ENCODE assay signal across 22 cellular contexts in genomic region chr3:129632977-129633376, GRCh38. TPM values are rescaled to one million over a fixed set of nuclear protein-coding genes. Genes with fewer than 3 reads are reported as not detected.
DNase-seq lines count a peak whose midpoint lies in the region; ATAC-seq, FAIRE-seq and TF ChIP-seq lines count a peak whose summit lies in the region.
"Had no signal": no experiment of that assay in that cellular context is flagged by ENCODE, and none has a peak within 500 bp of the region (broad histone marks: within the 10 kb centered on the region; RNA-seq: fewer than 3 reads in every experiment).

No MANE protein-coding gene starts in this region.

- H2BK12ac ChIP-seq in H1 (ENCODE audit: low read depth, low read length): no peak overlapping the region
- peak overlapping the region; percentile 30 for H2BK12ac ChIP-seq in trophoblast cell (ENCODE audit: low read length)

- H3K27ac Mint-ChIP-seq in stimulated activated effector memory CD8-positive, alpha-beta T cell treated with anti-CD3 and anti-CD28 coated beads, Interleukin-12 subunit alpha, Interleukin-12 subunit beta, amount 100 ng/mL, for 72 hours: no peak overlapping the region
- H3K27ac Mint-ChIP-seq: CD4-positive, alpha-beta T cell; GM23338 had no signal

- H3K79me2 ChIP-seq in H1 (ENCODE audit: control insufficient read depth in 1 of 2, insufficient read depth in 2 of 2, low read length in 2 of 2): no peaks in the 10 kb centered on the region
- peaks cover 4% of the 10 kb centered on the region for H3K79me2 ChIP-seq in trophoblast cell (ENCODE audit: control insufficient read depth, insufficient read depth, low read length, poor library complexity)

- no peak overlapping the region for H4K12ac ChIP-seq in trophoblast cell (ENCODE audit: low read depth, low read length)

- peaks cover 13% of the 10 kb centered on the region for H3K4me1 Mint-ChIP-seq in stimulated activated effector memory CD8-positive, alpha-beta T cell treated with anti-CD3 and anti-CD28 coated beads, Interleukin-12 subunit alpha, Interleukin-12 subunit beta, amount 100 ng/mL, for 72 hours

- no peak for ATAC-seq in HG03108 (IDR thresholded peaks at IDR 0.05; ENCODE audit: unreplicated experiment)
- ATAC-seq in stimulated activated effector memory CD8-positive, alpha-beta T cell treated with anti-CD3 and anti-CD28 coated beads, Interleukin-12 subunit alpha, Interleukin-12 subunit beta, amount 100 ng/mL, for 72 hours: no peak
- no peak for ATAC-seq in GM21360 (IDR thresholded peaks at IDR 0.05; ENCODE audit: unreplicated experiment)

- WGBS in H1 (ENCODE audit: extremely low coverage in 1 of 2, insufficient coverage in 1 of 2, insufficient read length in 1 of 2, insufficient replicate concordance in 2 of 2, low coverage in 1 of 2, low lambda C conversion rate in 2 of 2, missing lambda C conversion rate in 1 of 2), 2 experiments: 92% methylated on average over 10 of the region's 10 CpGs; no CpG with 5 or more reads in 1 of the 2 experiments
- WGBS in trophoblast cell (ENCODE audit: extremely low coverage, insufficient coverage, insufficient read length): no CpG with 5 or more reads among the region's 10 CpGs

- H3K9me3 Mint-ChIP-seq in stimulated activated effector memory CD8-positive, alpha-beta T cell treated with anti-CD3 and anti-CD28 coated beads, Interleukin-12 subunit alpha, Interleukin-12 subunit beta, amount 100 ng/mL, for 72 hours: no peaks in the 10 kb centered on the region
- H3K9me3 Mint-ChIP-seq: CD4-positive, alpha-beta T cell had no signal

- no peak for FAIRE-seq in H1 (lab: Jason Lieb, UNC)
- no peak for FAIRE-seq in kidney (lab: Jason Lieb, UNC)
- FAIRE-seq: A549, G401.6, GM12892, H54 had no signal

- no peak overlapping the region for H2BK20ac ChIP-seq in H1 (ENCODE audit: low read length)

- H3K9ac ChIP-seq in H1 (replicated peaks in 1 of 4; ENCODE audit: extremely low read depth in 1 of 4, low read depth in 3 of 4, low read length in 3 of 4) (no peak overlapping the region), kidney (ENCODE audit: low read length in 2 of 2) (no peak overlapping the region), trophoblast cell (ENCODE audit: low read length) (no peak overlapping the region)
- H3K9ac ChIP-seq: BLaER1 treated with 17β-estradiol and CSF1 and Interleukin-3, amounts not matched to agents 10 nM and 100 nM had no signal

- intact Hi-C loops in kidney (cut with DNase I): no loop called here

- POLR2A ChIA-PET in H1 (lab: Charles Lee; ENCODE audit: partially characterized antibody): interaction anchor here (0.8 kb wide), 1 partner anchor 9 kb away, joined by 3 read pairs; no protein-coding TSS in a partner anchor

- no peak for TF ChIP-seq CTCF in H1 (IDR thresholded peaks at IDR 0.05; ENCODE audit: control extremely low read depth in 1 of 3, insufficient read depth in 1 of 3, low read depth in 1 of 3, low read length in 3 of 3)
- no peak for TF ChIP-seq CTCF in kidney (IDR thresholded peaks at IDR 0.05; ENCODE audit: borderline replicate concordance, extremely low read depth, insufficient read depth)

- H3K14ac ChIP-seq in H1 (ENCODE audit: insufficient read length): no peak overlapping the region
- H3K14ac ChIP-seq in trophoblast cell (ENCODE audit: low read length): peak overlapping the region; percentile 64

- H2AK5ac ChIP-seq in H1 (ENCODE audit: low read depth, low read length) (no peak overlapping the region), trophoblast cell (ENCODE audit: low read length) (peak overlapping the region; percentile 66)

- H3K18ac ChIP-seq in H1 (ENCODE audit: extremely low read depth, low read length) (no peak overlapping the region), trophoblast cell (ENCODE audit: low read length) (peak overlapping the region; percentile 74)

- H2BK5ac ChIP-seq in H1 (ENCODE audit: low read depth, low read length) (no peak overlapping the region), trophoblast cell (ENCODE audit: low read depth, low read length, poor library complexity) (no peak overlapping the region)

- no peak for TF ChIP-seq POLR2A in H1 (IDR thresholded peaks at IDR 0.05; ENCODE audit: control extremely low read depth in 1 of 2, low read depth in 2 of 2, low read length in 2 of 2)

- H3K27me3 ChIP-seq in H1 (replicated peaks in 1 of 4; ENCODE audit: control insufficient read depth in 3 of 4, extremely low read depth in 1 of 4, insufficient read depth in 3 of 4, low read length in 3 of 4): no peaks in the 10 kb centered on the region
- no peaks in the 10 kb centered on the region for H3K27me3 ChIP-seq in trophoblast cell (ENCODE audit: insufficient read depth, low read length)
- H3K27me3 ChIP-seq: BE2C; BLaER1 treated with 17β-estradiol and CSF1 and Interleukin-3, amounts not matched to agents 10 nM and 100 nM had no signal

- no peaks in the 10 kb centered on the region for H3K79me1 ChIP-seq in H1 (ENCODE audit: low read depth, low read length)
- peaks cover 6% of the 10 kb centered on the region for H3K79me1 ChIP-seq in trophoblast cell (ENCODE audit: low read length)

- H3K4me3 Mint-ChIP-seq in stimulated activated effector memory CD8-positive, alpha-beta T cell treated with anti-CD3 and anti-CD28 coated beads, Interleukin-12 subunit alpha, Interleukin-12 subunit beta, amount 100 ng/mL, for 72 hours: no peak overlapping the region
- H3K4me3 Mint-ChIP-seq: CD14-positive monocyte; CD4-positive, alpha-beta T cell; GM23338 had no signal

- CTCF ChIA-PET in H1 (lab: Charles Lee; ENCODE audit: partially characterized antibody): interaction anchor here (0.8 to 10.7 kb wide), 9 partner anchors 12 to 305 kb away, joined by 3 to 149 read pairs (median 4); no protein-coding TSS in a partner anchor

- H3K23me2 ChIP-seq in H1 (ENCODE audit: low read depth, low read length): no peaks in the 10 kb centered on the region

- H3K56ac ChIP-seq in H1 (replicated peaks; ENCODE audit: insufficient read length, low read depth, low read length): no peak overlapping the region

- H3K36me3 ChIP-seq in H1 (ENCODE audit: control insufficient read depth in 2 of 4, insufficient read depth in 4 of 4, low read length in 3 of 4): no peaks in the 10 kb centered on the region
- H3K36me3 ChIP-seq in kidney (ENCODE audit: control insufficient read depth in 1 of 2, insufficient read depth in 2 of 2, low read length in 2 of 2): no peaks in the 10 kb centered on the region
- H3K36me3 ChIP-seq in trophoblast cell (ENCODE audit: control insufficient read depth in 1 of 2, insufficient read depth in 2 of 2, low read length in 2 of 2): peaks cover 0 to 2% of the 10 kb centered on the region in 2 experiments
- H3K36me3 ChIP-seq: BE2C had no signal

- 0 out of 2 replicates have a peak overlapping the region, but pooled peaks have one; percentile 72 for H2BK15ac ChIP-seq in H1 (ENCODE audit: low read length)

- H4K8ac ChIP-seq in H1 (ENCODE audit: extremely low read depth, insufficient read depth, low read length): no peak overlapping the region
- H4K8ac ChIP-seq in trophoblast cell (ENCODE audit: low read depth, low read length): peak overlapping the region; percentile 25

- H3K23ac ChIP-seq in H1 (ENCODE audit: insufficient read length): no peak overlapping the region
- H3K23ac ChIP-seq in trophoblast cell (ENCODE audit: low read length): no peak overlapping the region

- H4K91ac ChIP-seq in H1 (replicated peaks; ENCODE audit: insufficient read length, low read length) (no peak overlapping the region), trophoblast cell (ENCODE audit: low read depth, low read length) (peak overlapping the region; percentile 69)

- H3K4ac ChIP-seq in H1 (replicated peaks; ENCODE audit: insufficient read length, low read depth, low read length) (no peak overlapping the region), trophoblast cell (ENCODE audit: low read depth, low read length) (no peak overlapping the region)

- H2AFZ ChIP-seq in H1 (ENCODE audit: low read length) (no peak overlapping the region), trophoblast cell (ENCODE audit: insufficient read depth, low read length, poor library complexity) (no peak overlapping the region)
- H2AFZ ChIP-seq: GM23338 had no signal

- H3K4me2 ChIP-seq in H1 (ENCODE audit: insufficient read depth in 1 of 2, low read depth in 2 of 2, low read length in 2 of 2) (no peak overlapping the region), trophoblast cell (ENCODE audit: low read length) (no peak overlapping the region)
- H3K4me2 ChIP-seq: A549; BLaER1 treated with 17β-estradiol and CSF1 and Interleukin-3, amounts not matched to agents 10 nM and 100 nM; GM23338 had no signal

- H3K27ac ChIP-seq in H1 (ENCODE audit: low read depth, low read length): no peak overlapping the region
- no peak overlapping the region for H3K27ac ChIP-seq in kidney (ENCODE audit: low read depth in 2 of 2, low read length in 2 of 2)
- H3K27ac ChIP-seq in trophoblast cell (ENCODE audit: low read depth, low read length): no peak overlapping the region
- H3K27ac ChIP-seq: 22Rv1; BLaER1 treated with 17β-estradiol and CSF1 and Interleukin-3, amounts not matched to agents 10 nM and 100 nM had no signal

- DNase-seq in 8988T: peak; percentile 8
- DNase-seq in H1 (ENCODE audit: low read depth in 1 of 2, low spot score in 2 of 2): no peak
- peak; percentile 60 for DNase-seq in kidney
- DNase-seq in trophoblast cell: no peak
- no peak for DNase-seq in stimulated activated effector memory CD8-positive, alpha-beta T cell treated with anti-CD3 and anti-CD28 coated beads, Interleukin-12 subunit alpha, Interleukin-12 subunit beta, amount 100 ng/mL, for 72 hours (ENCODE audit: low spot score in 2 of 2)
- DNase-seq in NCI-H2029 (lab: John Stamatoyannopoulos, UW): no peak
- DNase-seq: ACHN; AML-193; BE2C; CD4-positive, alpha-beta T cell; CD8-positive, alpha-beta memory T cell; HCEC 1CT had no signal

- H3K4me3 ChIP-seq in H1 (ENCODE audit: extremely low read depth in 1 of 4, insufficient read depth in 2 of 4, low read depth in 3 of 4, low read length in 4 of 4) (no peak overlapping the region), kidney (ENCODE audit: low read length in 2 of 2) (no peak overlapping the region), trophoblast cell (ENCODE audit: low read depth, low read length) (no peak overlapping the region)
- H3K4me3 ChIP-seq: A549; BLaER1 treated with 17β-estradiol and CSF1 and Interleukin-3, amounts not matched to agents 10 nM and 100 nM; GM23338 had no signal

- no peak for TF ChIP-seq RAD21 in H1 (IDR thresholded peaks at IDR 0.05 in 1 of 2, conservative IDR thresholded peaks at IDR 0.05 in 1 of 2; ENCODE audit: low read depth in 2 of 2, low read length in 2 of 2)

- TF ChIP-seq EP300 in H1 (IDR thresholded peaks at IDR 0.05; ENCODE audit: borderline replicate concordance in 1 of 2, low read depth in 2 of 2, low read length in 2 of 2): no peak

- no peak overlapping the region for H4K5ac ChIP-seq in H1 (ENCODE audit: insufficient read length, low read depth, low read length)

- H3K9me3 ChIP-seq in H1 (ENCODE audit: insufficient read depth in 2 of 2, low read depth in 1 of 2, low read length in 1 of 2): no peaks in the 10 kb centered on the region; a peak in 1 of 4 replicates
- peaks cover 0 to 7% of the 10 kb centered on the region in 2 donors for H3K9me3 ChIP-seq in kidney (ENCODE audit: control insufficient read depth in 1 of 2, low read length in 2 of 2)
- peaks cover 3% of the 10 kb centered on the region for H3K9me3 ChIP-seq in trophoblast cell (ENCODE audit: insufficient read depth, low read depth, low read length)
- H3K9me3 ChIP-seq: BE2C had no signal

- H3K4me1 ChIP-seq in H1 (replicated peaks in 1 of 4; ENCODE audit: control insufficient read depth in 3 of 4, insufficient read depth in 4 of 4, low read length in 3 of 4): no peaks in the 10 kb centered on the region
- H3K4me1 ChIP-seq in kidney (ENCODE audit: control insufficient read depth in 1 of 2, insufficient read depth in 1 of 2, low read depth in 1 of 2, low read length in 2 of 2): peaks cover 0 to 3% of the 10 kb centered on the region in 2 donors
- peaks cover 9 to 26% of the 10 kb centered on the region in 2 experiments for H3K4me1 ChIP-seq in trophoblast cell (ENCODE audit: control insufficient read depth in 1 of 2, insufficient read depth in 2 of 2, low read length in 2 of 2)
- H3K4me1 ChIP-seq: BE2C had no signal

- H2BK120ac ChIP-seq in H1 (replicated peaks; ENCODE audit: low read depth, low read length) (no peak overlapping the region), trophoblast cell (ENCODE audit: insufficient read depth, low read length, poor library complexity) (peak overlapping the region; percentile 23)

- H3K36me3 Mint-ChIP-seq in stimulated activated effector memory CD8-positive, alpha-beta T cell treated with anti-CD3 and anti-CD28 coated beads, Interleukin-12 subunit alpha, Interleukin-12 subunit beta, amount 100 ng/mL, for 72 hours: no peaks in the 10 kb centered on the region
- H3K36me3 Mint-ChIP-seq: CD14-positive monocyte had no signal

- H4K20me1 ChIP-seq in H1 (replicated peaks in 1 of 2; ENCODE audit: control insufficient read depth in 1 of 2, insufficient read depth in 2 of 2, low read length in 2 of 2): no peaks in the 10 kb centered on the region
- H4K20me1 ChIP-seq: BLaER1 treated with 17β-estradiol and CSF1 and Interleukin-3, amounts not matched to agents 10 nM and 100 nM had no signal

RNA-seq across cellular contexts. Expression of gene PLXND1, which starts 26.5 kb away (rescaled TPM):
- 60.2 and 66.4 TPM in 2 replicates for total RNA-seq in H1 (2021; fragmentation: NEBNext Ultra II Directional; extraction: Animal tissue kit (Norgen Biotek cat#: 25700))
- polyA plus RNA-seq in H1 (2011; rRNA removed): 17.7 and 21.7 TPM in 2 replicates
- 18.6 TPM for polyA plus RNA-seq in H1 (2011; cell fraction: cytosol; rRNA removed)
- polyA plus RNA-seq in H1 (2011; cell fraction: nucleus; rRNA removed): 82.4 TPM
- polyA plus RNA-seq in H1 (2012, experiment 1 of 2): 31.8 to 69.1 TPM (median 54.8 TPM) in 4 replicates
- polyA plus RNA-seq in H1 (2012, experiment 2 of 2): 41.9 TPM
- polyA plus RNA-seq in H1 (2013, experiment 1 of 2): 103 TPM
- polyA plus RNA-seq in H1 (2013, experiment 2 of 2): 99.8 TPM
- polyA minus RNA-seq in H1 (2011; rRNA and poly(A)+ RNA removed): 28.1 and 28.5 TPM in 2 replicates
- polyA minus RNA-seq in H1 (2011; cell fraction: cytosol; rRNA and poly(A)+ RNA removed): 23.0 TPM
- polyA minus RNA-seq in H1 (2011; cell fraction: nucleus; rRNA and poly(A)+ RNA removed): 22.9 TPM
- total RNA-seq in kidney: 152 TPM
- 67.0 TPM for polyA plus RNA-seq in kidney (ENCODE audit: insufficient read depth, low read depth, low replicate concordance)
- polyA plus RNA-seq in trophoblast cell (2013): 282 and 293 TPM in 2 replicates

Comparison
In these comparisons a context has a peak if more than half of its experiments do, and no peak if none do; other contexts are left out.
1. DNase-seq: peak in 8988T (single experiment) and kidney (single experiment); none in H1 (0 of 2), trophoblast cell (0 of 2), stimulated activated effector memory CD8-positive, alpha-beta T cell treated with anti-CD3 and anti-CD28 coated beads, Interleukin-12 subunit alpha, Interleukin-12 subunit beta, amount 100 ng/mL, for 72 hours (0 of 2) and NCI-H2029 (single experiment).